ENCODE assay signal across 1 cellular context in the genomic region with DNA sequence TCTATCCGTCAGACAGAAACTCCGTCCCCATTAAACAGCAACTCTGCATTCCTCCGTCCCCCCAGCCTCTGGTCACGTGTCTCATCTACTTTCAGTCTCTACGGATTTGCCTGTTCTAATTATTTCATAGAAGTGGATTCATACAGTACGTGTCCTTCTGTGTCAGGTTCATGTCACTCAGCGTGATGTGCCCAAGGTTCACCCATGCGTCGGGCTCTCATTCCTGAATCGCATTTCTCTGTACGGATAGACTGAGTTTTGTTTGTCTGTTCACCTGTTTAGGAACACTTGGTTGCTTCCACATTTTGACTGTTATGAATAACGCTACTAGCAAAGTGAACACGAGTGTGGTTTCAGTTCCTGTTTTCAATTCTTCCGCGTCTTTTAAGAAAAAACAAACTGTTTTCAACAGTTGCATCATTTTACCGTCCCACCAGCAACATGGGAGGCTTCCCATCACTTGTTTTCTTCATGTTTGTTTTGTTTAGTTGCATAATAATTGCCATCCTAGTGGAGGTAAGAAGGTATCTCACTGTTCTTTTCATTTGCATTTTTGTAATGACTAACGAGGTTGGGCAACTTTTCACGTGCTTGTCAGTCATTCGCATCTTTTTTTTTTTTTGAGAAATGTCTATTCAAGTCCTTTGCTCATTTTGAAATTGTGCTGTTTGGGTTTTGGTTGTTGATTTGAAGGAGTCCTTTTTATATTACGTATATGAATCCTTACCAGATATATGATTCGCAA.
TF ChIP-seq lines count a peak whose summit lies in the region.

No MANE protein-coding gene starts in this region.

TF ChIP-seq in H1, 55 proteins besides CTCF, POLR2A, EP300 and RAD21:
- peak; percentile 85 for TF ChIP-seq CEBPB (IDR thresholded peaks at IDR 0.05; ENCODE audit: low read depth, low read length)
- no peak for TF ChIP-seq RBBP5 (IDR thresholded peaks at IDR 0.05; ENCODE audit: borderline replicate concordance, low read depth, low read length)
- TF ChIP-seq, protein P1, sequence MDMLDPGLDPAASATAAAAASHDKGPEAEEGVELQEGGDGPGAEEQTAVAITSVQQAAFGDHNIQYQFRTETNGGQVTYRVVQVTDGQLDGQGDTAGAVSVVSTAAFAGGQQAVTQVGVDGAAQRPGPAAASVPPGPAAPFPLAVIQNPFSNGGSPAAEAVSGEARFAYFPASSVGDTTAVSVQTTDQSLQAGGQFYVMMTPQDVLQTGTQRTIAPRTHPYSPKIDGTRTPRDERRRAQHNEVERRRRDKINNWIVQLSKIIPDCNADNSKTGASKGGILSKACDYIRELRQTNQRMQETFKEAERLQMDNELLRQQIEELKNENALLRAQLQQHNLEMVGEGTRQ (IDR thresholded peaks at IDR 0.05; ENCODE audit: low read length) = peak; percentile 25; the same call in 1 of the 2 replicates
